Comparison of ENCODE assay signal across 8 cellular contexts in genomic region chr15:31324739-31325431, GRCh38. TPM values are rescaled to one million over a fixed set of nuclear protein-coding genes. Genes with fewer than 3 reads are reported as not detected.
A peak's percentile ranks its signal among the peaks of the same experiment; 100 is the strongest.
DNase-seq lines count a peak whose midpoint lies in the region; ATAC-seq and TF ChIP-seq lines count a peak whose summit lies in the region.

No MANE protein-coding gene starts in this region.

- no peaks in the 10 kb centered on the region for H3K36me3 ChIP-seq in adrenal gland (replicated peaks in 1 of 2)
- H3K36me3 ChIP-seq in liver (ENCODE audit: control insufficient read depth in 4 of 4, insufficient read depth in 3 of 4, low read depth in 1 of 4, low read length in 3 of 4): no peaks in the 10 kb centered on the region
- H3K36me3 ChIP-seq in thyroid gland: no peaks in the 10 kb centered on the region

- ATAC-seq in activated T-cell treated with anti-CD3 and anti-CD28 coated beads, Interleukin-2, amount 50 U/mL, for 72 hours (replicated peaks in 1 of 2): no peak
- ATAC-seq in HG02938 (IDR thresholded peaks at IDR 0.05; ENCODE audit: unreplicated experiment) (no peak), GM19324 (IDR thresholded peaks at IDR 0.05; ENCODE audit: low FRiP score, unreplicated experiment) (no peak)

- no peaks in the 10 kb centered on the region for H3K27me3 ChIP-seq in adrenal gland
- no peaks in the 10 kb centered on the region for H3K27me3 ChIP-seq in liver (ENCODE audit: control insufficient read depth in 4 of 4, insufficient read depth in 4 of 4, low read length in 3 of 4)
- no peaks in the 10 kb centered on the region for H3K27me3 ChIP-seq in thyroid gland

- H3K9ac ChIP-seq in liver (ENCODE audit: low read depth in 1 of 2, low read length in 2 of 2): peak overlapping the region in 1 of 2 donors; percentile 63

- H3K9me3 Mint-ChIP-seq in activated T-cell treated with anti-CD3 and anti-CD28 coated beads, Interleukin-2, amount 50 U/mL, for 72 hours: peaks cover 0 to 5% of the 10 kb centered on the region in 2 donors

- TF ChIP-seq POLR2A in adrenal gland (IDR thresholded peaks at IDR 0.05): no peak
- no peak for TF ChIP-seq POLR2A in thyroid gland (IDR thresholded peaks at IDR 0.05)

- no peak for TF ChIP-seq RAD21 in liver (IDR thresholded peaks at IDR 0.05)

- 76 to 88% (median 84%) methylated on average over 16 to 17 of the region's 17 CpGs for WGBS in adrenal gland, 4 donors
- 84% methylated on average over 17 of the region's 17 CpGs for WGBS in liver
- WGBS in thyroid gland, 2 donors: 80% methylated on average over 17 of the region's 17 CpGs

- H3K4me3 Mint-ChIP-seq in activated T-cell treated with anti-CD3 and anti-CD28 coated beads, Interleukin-2, amount 50 U/mL, for 72 hours: peak overlapping the region; percentile 91

- H3K4me1 Mint-ChIP-seq in activated T-cell treated with anti-CD3 and anti-CD28 coated beads, Interleukin-2, amount 50 U/mL, for 72 hours (ENCODE audit: low read depth): peaks cover 46% of the 10 kb centered on the region

- H3K36me3 Mint-ChIP-seq in activated T-cell treated with anti-CD3 and anti-CD28 coated beads, Interleukin-2, amount 50 U/mL, for 72 hours (ENCODE audit: insufficient read depth in 2 of 2): peaks cover 12 to 18% of the 10 kb centered on the region in 2 donors

- H3K4me3 ChIP-seq in adrenal gland (peak overlapping the region in 3 of 4 donors; percentile 18 to 99 (median 90)), liver (ENCODE audit: low read depth in 1 of 3, low read length in 3 of 3) (peak overlapping the region in 2 of 3 donors; percentile 67 to 78), thyroid gland (replicated peaks in 1 of 3) (peak overlapping the region in 2 of 3 donors; percentile 79 to 84)

- no peaks in the 10 kb centered on the region for H3K27me3 Mint-ChIP-seq in activated T-cell treated with anti-CD3 and anti-CD28 coated beads, Interleukin-2, amount 50 U/mL, for 72 hours (ENCODE audit: low read depth)

- H3K4me1 ChIP-seq in adrenal gland (replicated peaks in 1 of 2) (peaks cover 13 to 18% of the 10 kb centered on the region in 2 donors), liver (ENCODE audit: control insufficient read depth in 4 of 4, insufficient read depth in 4 of 4, low read length in 3 of 4) (peaks cover 9 to 23% (median 16%) of the 10 kb centered on the region in 4 donors), thyroid gland (peaks cover 17% of the 10 kb centered on the region in 2 donors)

- H3K27ac ChIP-seq in adrenal gland: peak overlapping the region; percentile 73 to 100 (median 98)
- H3K27ac ChIP-seq in liver (ENCODE audit: low read depth in 1 of 2, low read length in 2 of 2): peak overlapping the region; percentile 94 to 96
- peak overlapping the region; percentile 99 to 100 (median 99) for H3K27ac ChIP-seq in thyroid gland

- no peak for TF ChIP-seq CTCF in adrenal gland (IDR thresholded peaks at IDR 0.05)
- TF ChIP-seq CTCF in liver (IDR thresholded peaks at IDR 0.05; ENCODE audit: low read depth, low read length, missing input control): no peak
- TF ChIP-seq CTCF in thyroid gland (IDR thresholded peaks at IDR 0.05): no peak

- DNase-seq in activated T-cell treated with anti-CD3 and anti-CD28 coated beads, Interleukin-2, amount 50 U/mL, for 72 hours: no peak
- no peak for DNase-seq in activated T-cell treated with anti-CD3 and anti-CD28 coated beads, Interleukin-2, amount 50 U/mL, for 1 hour
- DNase-seq in adrenal gland (no peak), thyroid gland (no peak), NCI-H2227 treated with DMSO at 0.1 percent for 48 hours (lab: John Stamatoyannopoulos, UW) (no peak)

- intact Hi-C loops in adrenal gland (cut with DNase I): loop anchor here in 1 of 2 donors (5.0 to 10.0 kb wide), 4 partner anchors 67 to 162 kb away; no protein-coding TSS in a partner anchor
- intact Hi-C loops in thyroid gland (cut with DNase I): loop anchor here (5.0 to 10.0 kb wide), 5 partner anchors 42 to 160 kb away; no protein-coding TSS in a partner anchor

- no peaks in the 10 kb centered on the region for H3K9me3 ChIP-seq in adrenal gland (replicated peaks in 1 of 3)
- H3K9me3 ChIP-seq in liver (ENCODE audit: control insufficient read depth in 4 of 4, low read length in 3 of 4): no peaks in the 10 kb centered on the region
- H3K9me3 ChIP-seq in thyroid gland: no peaks in the 10 kb centered on the region

- peak overlapping the region; percentile 86 for H3K27ac Mint-ChIP-seq in activated T-cell treated with anti-CD3 and anti-CD28 coated beads, Interleukin-2, amount 50 U/mL, for 72 hours

TF ChIP-seq in liver, 16 proteins besides CTCF, POLR2A, EP300 and RAD21:
- no peak for TF ChIP-seq TAF1 (conservative IDR thresholded peaks at IDR 0.05)
- TF ChIP-seq, protein P1, sequence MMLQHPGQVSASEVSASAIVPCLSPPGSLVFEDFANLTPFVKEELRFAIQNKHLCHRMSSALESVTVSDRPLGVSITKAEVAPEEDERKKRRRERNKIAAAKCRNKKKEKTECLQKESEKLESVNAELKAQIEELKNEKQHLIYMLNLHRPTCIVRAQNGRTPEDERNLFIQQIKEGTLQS (IDR thresholded peaks at IDR 0.05): no peak
- TF ChIP-seq JUND (IDR thresholded peaks at IDR 0.05): no peak
- TF ChIP-seq NR2F2 (IDR thresholded peaks at IDR 0.05): no peak
- no peak for TF ChIP-seq RXRA (IDR thresholded peaks at IDR 0.05)
- no peak for TF ChIP-seq SP1 (IDR thresholded peaks at IDR 0.05)
- no peak for TF ChIP-seq YY1 (IDR thresholded peaks at IDR 0.05)
- TF ChIP-seq GABPA (IDR thresholded peaks at IDR 0.05 in 1 of 2, conservative IDR thresholded peaks at IDR 0.05 in 1 of 2): no peak
- TF ChIP-seq ZBTB33 (IDR thresholded peaks at IDR 0.05): no peak
- no peak for TF ChIP-seq FOXA2 (IDR thresholded peaks at IDR 0.05)
- no peak for TF ChIP-seq FOXA1 (IDR thresholded peaks at IDR 0.05)
- TF ChIP-seq REST (IDR thresholded peaks at IDR 0.05): no peak
- TF ChIP-seq HNF4G (IDR thresholded peaks at IDR 0.05): no peak
TF ChIP-seq in liver: peak in this region for 0.

RNA-seq across cellular contexts. Expression of gene KLF13, which starts 1.8 kb away (rescaled TPM):
- 100 to 1,000 TPM; 260 to 273 TPM for total RNA-seq in activated T-cell treated with anti-CD3 and anti-CD28 coated beads, Interleukin-2, amount 50 U/mL, for 72 hours
- total RNA-seq in adrenal gland (10 to 100 TPM; 19.9 to 65.9 (median 37.8) TPM), liver (10 to 100 TPM; 64.6 to 77.1 TPM), thyroid gland (100 to 1,000 TPM in 2 of 4 donors, 10 to 100 TPM in 2; 84.0 to 117 (median 97.6) TPM)
- polyA plus RNA-seq in adrenal gland (10 to 100 TPM; 17.3 to 33.5 (median 21.0) TPM), liver (10 to 100 TPM; 17.4 to 50.5 TPM)
